Comparison of ENCODE assay signal across 11 cellular contexts in the genomic region with DNA sequence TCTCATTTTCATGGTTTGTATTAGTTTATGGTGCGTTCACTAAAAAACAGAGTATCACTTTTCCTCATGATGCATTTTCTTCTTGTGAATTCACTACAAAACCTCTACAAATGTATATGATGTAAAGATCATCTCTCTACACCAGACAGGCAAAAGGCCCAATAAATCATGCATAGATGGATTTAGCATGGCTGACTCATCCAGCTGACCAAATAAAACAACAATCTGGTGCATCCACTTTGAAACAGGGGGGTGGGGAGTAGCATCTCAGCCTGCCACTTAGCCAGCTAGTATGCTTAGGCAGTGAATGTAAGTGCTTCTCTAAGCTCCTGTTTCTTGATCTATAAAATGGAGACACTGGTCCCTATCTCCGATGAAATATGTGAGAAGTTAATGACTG.
DNase-seq lines count a peak whose midpoint lies in the region; ATAC-seq, FAIRE-seq and TF ChIP-seq lines count a peak whose summit lies in the region.
"Had no signal": no experiment of that assay in that cellular context is flagged by ENCODE, and none has a peak within 500 bp of the region (broad histone marks: within the 10 kb centered on the region; RNA-seq: fewer than 3 reads in every experiment).

No MANE protein-coding gene starts in this region.

- H3K4me1 Mint-ChIP-seq in activated CD4-positive, alpha-beta memory T cell treated with anti-CD3 and anti-CD28 coated beads for 36 hours (ENCODE audit: low read depth): no peaks in the 10 kb centered on the region

- CTCF ChIA-PET in activated CD4-positive, alpha-beta memory T cell treated with anti-CD3 and anti-CD28 coated beads for 36 hours (lab: Charles Lee): no interaction called here

- H3K36me3 Mint-ChIP-seq in activated CD4-positive, alpha-beta memory T cell treated with anti-CD3 and anti-CD28 coated beads for 36 hours: no peaks in the 10 kb centered on the region

- intact Hi-C loops in activated CD4-positive, alpha-beta memory T cell treated with anti-CD3 and anti-CD28 coated beads for 36 hours (cut with micrococcal nuclease): no loop called here
- intact Hi-C loops in kidney (cut with DNase I): no loop called here

- ATAC-seq in GM19463 (IDR thresholded peaks at IDR 0.05; ENCODE audit: unreplicated experiment): no peak

- no peaks in the 10 kb centered on the region for H3K9me3 ChIP-seq in kidney (ENCODE audit: control insufficient read depth in 1 of 2, low read length in 2 of 2)

- H3K27ac ChIP-seq in kidney (ENCODE audit: low read depth in 2 of 2, low read length in 2 of 2): no peak overlapping the region

- peak; percentile 50 for DNase-seq in GM04504 (ENCODE audit: low read depth)
- peak; percentile 3 for DNase-seq in NCI-H226
- DNase-seq in bronchial epithelial cell (ENCODE audit: low read depth): peak; percentile 38
- DNase-seq in non-pigmented ciliary epithelial cell (ENCODE audit: low read depth): peak; percentile 53
- DNase-seq in activated CD4-positive, alpha-beta memory T cell treated with anti-CD3 and anti-CD28 coated beads for 36 hours: no peak
- no peak for DNase-seq in stimulated activated CD4-positive, alpha-beta T cell treated with anti-CD3 and anti-CD28 coated beads, Interleukin-15, amount 100 ng/mL, for 24 hours
- DNase-seq in kidney: no peak
- DNase-seq: NCI-H2227 treated with DMSO at 0.1 percent for 48 hours, posterior cingulate gyrus had no signal

- no peaks in the 10 kb centered on the region for H3K9me3 Mint-ChIP-seq in activated CD4-positive, alpha-beta memory T cell treated with anti-CD3 and anti-CD28 coated beads for 36 hours
- H3K9me3 Mint-ChIP-seq: dendritic cell treated with granulocyte-macrophage colony-stimulating factor and Interleukin-4, amounts not matched to agents 40 ng/mL and 50 ng/mL, for 4 days had no signal

- FAIRE-seq in bronchial epithelial cell (lab: Jason Lieb, UNC) (no peak), kidney (lab: Jason Lieb, UNC) (no peak)

- no peak overlapping the region for H3K9ac ChIP-seq in kidney (ENCODE audit: low read length in 2 of 2)

- H3K27ac Mint-ChIP-seq in activated CD4-positive, alpha-beta memory T cell treated with anti-CD3 and anti-CD28 coated beads for 36 hours: no peak overlapping the region
- H3K27ac Mint-ChIP-seq: dendritic cell treated with granulocyte-macrophage colony-stimulating factor and Interleukin-4, amounts not matched to agents 40 ng/mL and 50 ng/mL, for 4 days had no signal

- H3K36me3 ChIP-seq in bronchial epithelial cell (ENCODE audit: control insufficient read depth, insufficient read depth, low read length): no peaks in the 10 kb centered on the region
- H3K36me3 ChIP-seq in kidney (ENCODE audit: control insufficient read depth in 1 of 2, insufficient read depth in 2 of 2, low read length in 2 of 2): no peaks in the 10 kb centered on the region

- H3K4me3 ChIP-seq in bronchial epithelial cell (ENCODE audit: low read depth, low read length) (no peak overlapping the region), kidney (ENCODE audit: low read length in 2 of 2) (no peak overlapping the region)

- POLR2A ChIA-PET in activated CD4-positive, alpha-beta memory T cell treated with anti-CD3 and anti-CD28 coated beads for 36 hours (lab: Charles Lee): no interaction called here

- H3K4me1 ChIP-seq in kidney (ENCODE audit: control insufficient read depth in 1 of 2, insufficient read depth in 1 of 2, low read depth in 1 of 2, low read length in 2 of 2): no peaks in the 10 kb centered on the region

- no peaks in the 10 kb centered on the region for H3K27me3 ChIP-seq in bronchial epithelial cell (ENCODE audit: control insufficient read depth, insufficient read depth, low read length)

- H3K27me3 Mint-ChIP-seq in activated CD4-positive, alpha-beta memory T cell treated with anti-CD3 and anti-CD28 coated beads for 36 hours: peaks cover 5% of the 10 kb centered on the region

- TF ChIP-seq CTCF in bronchial epithelial cell (IDR thresholded peaks at IDR 0.05; ENCODE audit: insufficient read depth, low read length, severe bottlenecking) (no peak), kidney (IDR thresholded peaks at IDR 0.05; ENCODE audit: borderline replicate concordance, extremely low read depth, insufficient read depth) (no peak)

- no peak overlapping the region for H3K4me3 Mint-ChIP-seq in activated CD4-positive, alpha-beta memory T cell treated with anti-CD3 and anti-CD28 coated beads for 36 hours
- H3K4me3 Mint-ChIP-seq: dendritic cell treated with granulocyte-macrophage colony-stimulating factor and Interleukin-4, amounts not matched to agents 40 ng/mL and 50 ng/mL, for 4 days had no signal

Comparison
In these comparisons a context has a peak if more than half of its experiments do, and no peak if none do; other contexts are left out.
1. DNase-seq: peak in GM04504 (single experiment), NCI-H226 (single experiment), bronchial epithelial cell (single experiment) and non-pigmented ciliary epithelial cell (single experiment); none in activated CD4-positive, alpha-beta memory T cell treated with anti-CD3 and anti-CD28 coated beads for 36 hours (single experiment), stimulated activated CD4-positive, alpha-beta T cell treated with anti-CD3 and anti-CD28 coated beads, Interleukin-15, amount 100 ng/mL, for 24 hours (single experiment) and kidney (single experiment).